In the genomic region with DNA sequence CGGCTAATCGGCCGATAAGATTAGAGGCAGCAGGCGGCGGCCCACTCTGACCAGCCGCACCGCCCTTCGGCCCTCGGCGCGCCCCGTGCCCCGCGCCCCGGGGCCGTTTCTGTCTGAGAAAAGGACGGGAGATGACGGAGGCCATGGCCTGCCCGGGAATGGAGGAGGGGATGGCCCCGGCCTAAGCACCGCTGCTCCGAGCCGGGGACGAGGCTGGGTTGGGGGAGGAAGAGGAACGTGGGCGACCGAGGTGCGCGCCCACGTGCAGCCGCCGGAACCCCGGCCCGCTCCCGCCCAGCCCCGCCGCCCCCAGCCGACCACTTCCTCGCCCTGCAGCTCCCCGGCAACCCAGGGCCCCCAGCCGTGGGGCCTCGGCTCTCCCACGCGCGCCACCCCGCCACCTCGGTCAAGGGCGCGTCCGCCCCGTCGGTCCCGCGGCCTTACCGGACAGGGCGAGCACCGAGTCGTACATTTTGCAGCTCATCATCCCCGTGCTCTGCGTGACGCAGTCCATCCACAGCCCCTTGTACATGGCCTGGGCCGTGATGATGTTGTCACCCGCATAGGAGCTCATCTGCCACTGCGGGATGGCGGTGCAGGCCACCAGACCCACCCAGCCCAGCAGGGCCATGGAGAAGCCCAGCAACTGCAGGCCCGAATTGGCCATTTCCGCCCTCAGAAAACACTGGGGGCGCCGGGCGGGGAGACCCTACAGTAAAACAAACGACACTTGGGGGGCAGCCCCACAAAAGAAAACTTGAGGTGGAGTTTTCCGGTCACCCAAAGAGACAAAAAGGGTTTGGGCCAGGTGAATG, we compare ENCODE assay signal across 8 cellular contexts. TPM values are rescaled to one million over a fixed set of nuclear protein-coding genes. Genes with fewer than 3 reads are reported as not detected.
DNase-seq lines count a peak whose midpoint lies in the region; ATAC-seq and TF ChIP-seq lines count a peak whose summit lies in the region.

No MANE protein-coding gene starts in this region.

- H3K4me3 Mint-ChIP-seq in effector memory CD8-positive, alpha-beta T cell = peak overlapping the region; percentile 72 to 75

- peak; percentile 62 for ATAC-seq in effector memory CD8-positive, alpha-beta T cell (replicated peaks)
- ATAC-seq in HG03159 (IDR thresholded peaks at IDR 0.05; ENCODE audit: unreplicated experiment) = no peak
- ATAC-seq in HG03565 (IDR thresholded peaks at IDR 0.05; ENCODE audit: unreplicated experiment) = no peak
- ATAC-seq in GM18907 (IDR thresholded peaks at IDR 0.05; ENCODE audit: unreplicated experiment) = no peak

- TSS peak; percentile 52 for BruUV-seq in PC-9 (replicated peaks; lab: Mats Ljungman, UMichigan)

- H3K27ac ChIP-seq in BLaER1 (no peak overlapping the region), PC-9 (peak overlapping the region; percentile 100)

- H3K4me3 ChIP-seq in BLaER1 (peak overlapping the region; percentile 57), PC-9 (peak overlapping the region; percentile 97), mucosa of stomach (ENCODE audit: low read length) (no peak overlapping the region)

- H3K4me1 Mint-ChIP-seq in effector memory CD8-positive, alpha-beta T cell (ENCODE audit: low read depth in 2 of 2) = peaks cover 19% of the 10 kb centered on the region in 2 donors

- H3K36me3 ChIP-seq in BLaER1 (peaks cover 39% of the 10 kb centered on the region), PC-9 (ENCODE audit: low read depth) (peaks cover 30% of the 10 kb centered on the region), mucosa of stomach (ENCODE audit: control insufficient read depth, insufficient read depth, low read length) (no peaks in the 10 kb centered on the region)

- H3K4me1 ChIP-seq in BLaER1 (peaks cover 29% of the 10 kb centered on the region), PC-9 (replicated peaks; ENCODE audit: insufficient read depth) (peaks cover 40% of the 10 kb centered on the region), mucosa of stomach (ENCODE audit: control insufficient read depth, insufficient read depth, low read length) (peaks cover 45% of the 10 kb centered on the region)

- CTCF ChIA-PET in PC-9 (lab: Charles Lee) = interaction anchor here (0.7 kb wide), 1 partner anchor 20 kb away, joined by 3 read pairs; no protein-coding TSS in a partner anchor

- H3K36me3 Mint-ChIP-seq in effector memory CD8-positive, alpha-beta T cell (ENCODE audit: insufficient read depth) = peaks cover 27% of the 10 kb centered on the region

- no peaks in the 10 kb centered on the region for H3K9me3 Mint-ChIP-seq in effector memory CD8-positive, alpha-beta T cell

- H3K9ac ChIP-seq in BLaER1 (0 out of 2 replicates have a peak overlapping the region, but pooled peaks have one; percentile 34), mucosa of stomach (ENCODE audit: low read length) (peak overlapping the region; percentile 77)

- H3F3A ChIP-seq in PC-9 (ENCODE audit: insufficient read depth, low read depth) = peaks cover 78% of the 10 kb centered on the region

- peaks cover 52% of the 10 kb centered on the region for H4K20me1 ChIP-seq in BLaER1
- peaks cover 25% of the 10 kb centered on the region for H4K20me1 ChIP-seq in PC-9 (ENCODE audit: insufficient read depth)

- no peaks in the 10 kb centered on the region for H3K9me3 ChIP-seq in BLaER1
- no peaks in the 10 kb centered on the region for H3K9me3 ChIP-seq in PC-9 (ENCODE audit: insufficient read depth, low read depth)
- no peaks in the 10 kb centered on the region for H3K9me3 ChIP-seq in mucosa of stomach (ENCODE audit: control insufficient read depth, low read length)

- peak overlapping the region; percentile 76 for H3K4me2 ChIP-seq in BLaER1
- peak overlapping the region; percentile 98 for H3K4me2 ChIP-seq in PC-9

- intact Hi-C loops in PC-9 (cut with micrococcal nuclease; ENCODE audit: unreplicated experiment) = loop anchor here (1.0 to 5.0 kb wide), 9 partner anchors 9 to 581 kb away; a partner anchor contains a TSS

- no peaks in the 10 kb centered on the region for H3K9me2 ChIP-seq in PC-9 (ENCODE audit: insufficient read depth)

- peaks cover 65% of the 10 kb centered on the region for H3K27me3 ChIP-seq in BLaER1
- H3K27me3 ChIP-seq in PC-9 (ENCODE audit: insufficient read depth, low read depth) = no peaks in the 10 kb centered on the region
- H3K27me3 ChIP-seq in mucosa of stomach (ENCODE audit: control insufficient read depth, insufficient read depth, low read length) = peaks cover 42% of the 10 kb centered on the region

- no peak; the same call in 1 of the 2 replicates for TF ChIP-seq CTCF in PC-9 (conservative IDR thresholded peaks at IDR 0.05)

- no peak overlapping the region for H2AFZ ChIP-seq in PC-9

- H3K79me2 ChIP-seq in PC-9 (ENCODE audit: low read depth) = peaks cover 62% of the 10 kb centered on the region

- H3K27ac Mint-ChIP-seq in effector memory CD8-positive, alpha-beta T cell = peak overlapping the region; percentile 44 to 73

- peaks cover 20 to 34% of the 10 kb centered on the region in 2 donors for H3K27me3 Mint-ChIP-seq in effector memory CD8-positive, alpha-beta T cell

- POLR2A ChIA-PET in PC-9 (lab: Charles Lee; ENCODE audit: unreplicated experiment) = no interaction called here

- DNase-seq in PC-9 (no peak), RPMI8226 (no peak)
- DNase-seq in effector memory CD8-positive, alpha-beta T cell = no peak

RNA-seq across cellular contexts. Expression of a gene that starts 0.7 kb away (rescaled TPM):
- total RNA-seq in PC-9 (2021) = 390 and 442 TPM in 2 replicates

RNA-seq across cellular contexts. Expression of a gene that starts 9.6 kb away (rescaled TPM):
- 31.8 and 45.1 TPM in 2 replicates for total RNA-seq in PC-9 (2021)

RNA-seq across cellular contexts. Expression of a gene that starts 10.1 kb away (rescaled TPM):
- 173 and 203 TPM in 2 replicates for total RNA-seq in PC-9 (2021)

RNA-seq across cellular contexts. Expression of a gene that starts 19.3 kb away (rescaled TPM):
- total RNA-seq in PC-9 (2021) = 424 and 457 TPM in 2 replicates

RNA-seq across cellular contexts. Expression of a gene that starts 19.9 kb away (rescaled TPM):
- 1.5 and 1.6 TPM in 2 replicates for total RNA-seq in PC-9 (2021)
